Comparison of ENCODE assay signal across 25 cellular contexts in the genomic region with DNA sequence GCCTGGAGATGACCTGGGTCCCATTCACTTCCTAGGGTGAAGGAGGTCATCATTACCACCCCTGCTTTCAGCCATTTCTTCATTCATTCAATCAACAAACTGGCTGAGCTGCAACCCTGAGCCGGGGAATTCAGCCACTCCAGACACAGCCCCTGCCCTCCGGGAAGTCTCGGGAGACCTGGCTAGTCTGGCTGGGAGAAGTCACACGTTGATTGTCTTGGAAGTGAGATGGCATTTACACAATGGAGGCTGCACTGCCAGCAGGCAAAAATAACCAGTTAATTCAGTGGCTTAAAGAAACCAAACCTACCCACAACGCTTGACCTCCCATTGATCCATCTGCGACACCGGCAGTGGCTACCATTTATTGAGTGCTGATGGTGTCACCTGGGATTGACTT. TPM values are rescaled to one million over a fixed set of nuclear protein-coding genes. Genes with fewer than 3 reads are reported as not detected.
DNase-seq lines count a peak whose midpoint lies in the region; ATAC-seq, FAIRE-seq and TF ChIP-seq lines count a peak whose summit lies in the region.
"Had no signal": no experiment of that assay in that cellular context is flagged by ENCODE, and none has a peak within 500 bp of the region (broad histone marks: within the 10 kb centered on the region; RNA-seq: fewer than 3 reads in every experiment).

No MANE protein-coding gene starts in this region.

- FAIRE-seq in kidney (lab: Jason Lieb, UNC): no peak
- FAIRE-seq: colon, endometrium, islet of Langerhans, pancreas had no signal

- H3K27me3 ChIP-seq in HUES48 (ENCODE audit: control insufficient read depth, insufficient read depth, low read length): peaks cover 14% of the 10 kb centered on the region; the same call in 1 of the 2 replicates
- H3K27me3 ChIP-seq: pancreas had no signal

- intact Hi-C loops in kidney (cut with DNase I): no loop called here

- H3K4me1 ChIP-seq in HUES48 (ENCODE audit: control insufficient read depth, insufficient read depth, low read length) (peaks cover 18% of the 10 kb centered on the region), kidney (ENCODE audit: control insufficient read depth in 1 of 2, insufficient read depth in 1 of 2, low read depth in 1 of 2, low read length in 2 of 2) (peaks cover 8 to 11% of the 10 kb centered on the region in 2 donors)

- ATAC-seq in activated CD4-positive, CD25-positive, alpha-beta regulatory T cell treated with anti-CD3 and anti-CD28 coated beads, Interleukin-2, amount 50 U/mL, for 24 hours: no peak
- no peak for ATAC-seq in GM18861 (IDR thresholded peaks at IDR 0.05; ENCODE audit: unreplicated experiment)
- ATAC-seq: pancreas had no signal

- H3K27me3 Mint-ChIP-seq in chondrocyte (ENCODE audit: low read depth) (no peaks in the 10 kb centered on the region), progenitor cell of endocrine pancreas (peaks cover 20% of the 10 kb centered on the region)

- H3K27ac Mint-ChIP-seq in chondrocyte (ENCODE audit: unreplicated experiment) (peak overlapping the region; percentile 64), progenitor cell of endocrine pancreas (peak overlapping the region; percentile 26)
- H3K27ac Mint-ChIP-seq: activated naive CD4-positive, alpha-beta T cell treated with anti-CD3 and anti-CD28 coated beads, Interleukin-2, amount 10 ng/mL, durations not matched to agents 7 days and 5 days; stimulated activated naive CD8-positive, alpha-beta T cell treated with anti-CD3 and anti-CD28 coated beads, Interleukin-15, Interleukin-2, amounts not matched to agents 100 ng/mL and 50 ng/mL, for 24 hours had no signal

- H3K4me3 ChIP-seq in HUES48 (ENCODE audit: low read depth, low read length): no peak overlapping the region
- H3K4me3 ChIP-seq in kidney (ENCODE audit: low read length in 2 of 2): no peak overlapping the region
- H3K4me3 ChIP-seq: lung had no signal

- no peak for DNase-seq in chondrocyte (ENCODE audit: low spot score)
- DNase-seq in progenitor cell of endocrine pancreas (ENCODE audit: low spot score, unreplicated experiment): no peak
- DNase-seq in kidney: no peak
- no peak for DNase-seq in GM10266 (ENCODE audit: extremely low spot score)
- DNase-seq: activated CD4-positive, alpha-beta T cell treated with anti-CD3 and anti-CD28 coated beads, Interleukin-2, amount 50 U/mL, for 1 hour; activated naive CD4-positive, alpha-beta T cell treated with anti-CD3 and anti-CD28 coated beads, Interleukin-2, amount 10 ng/mL, durations not matched to agents 7 days and 5 days; CD4-positive, alpha-beta memory T cell; Karpas-422; NCI-H1048; NCI-H2029 treated with DMSO at 0.1 percent for 48 hours; NCI-H510A; pancreas; Right ventricle myocardium superior; stimulated activated CD4-positive, alpha-beta T cell treated with anti-CD3 and anti-CD28 coated beads, Interleukin-2, amount 100 ng/mL, for 24 hours; SW 1271 had no signal

- H3K36me3 Mint-ChIP-seq in chondrocyte (ENCODE audit: low read depth) (peaks cover 5% of the 10 kb centered on the region), progenitor cell of endocrine pancreas (ENCODE audit: insufficient read depth) (no peaks in the 10 kb centered on the region)
- H3K36me3 Mint-ChIP-seq: activated naive CD4-positive, alpha-beta T cell treated with anti-CD3 and anti-CD28 coated beads, Interleukin-2, amount 10 ng/mL, durations not matched to agents 7 days and 5 days had no signal

- no peaks in the 10 kb centered on the region for H3K36me3 ChIP-seq in HUES48 (ENCODE audit: control insufficient read depth, insufficient read depth, low read length)
- H3K36me3 ChIP-seq in kidney (ENCODE audit: control insufficient read depth in 1 of 2, insufficient read depth in 2 of 2, low read length in 2 of 2): no peaks in the 10 kb centered on the region
- H3K36me3 ChIP-seq: pancreas had no signal

- no peaks in the 10 kb centered on the region for H3K9me3 Mint-ChIP-seq in chondrocyte (ENCODE audit: low read depth)
- H3K9me3 Mint-ChIP-seq in progenitor cell of endocrine pancreas (ENCODE audit: low read depth): no peaks in the 10 kb centered on the region
- H3K9me3 Mint-ChIP-seq: activated naive CD4-positive, alpha-beta T cell treated with anti-CD3 and anti-CD28 coated beads, Interleukin-2, amount 10 ng/mL, durations not matched to agents 7 days and 5 days; stimulated activated naive CD8-positive, alpha-beta T cell treated with anti-CD3 and anti-CD28 coated beads, Interleukin-15, Interleukin-2, amounts not matched to agents 100 ng/mL and 50 ng/mL, for 24 hours had no signal

- H3K4me1 Mint-ChIP-seq in chondrocyte (ENCODE audit: low read depth) (peaks cover 68% of the 10 kb centered on the region), progenitor cell of endocrine pancreas (ENCODE audit: low read depth) (peaks cover 45% of the 10 kb centered on the region)

- TF ChIP-seq CTCF in 22Rv1 (IDR thresholded peaks at IDR 0.05) (0 out of 2 replicates have a peak, but pooled peaks have one; percentile 2), chondrocyte (IDR thresholded peaks at IDR 0.05) (no peak), progenitor cell of endocrine pancreas (IDR thresholded peaks at IDR 0.05; ENCODE audit: unreplicated experiment) (no peak), kidney (IDR thresholded peaks at IDR 0.05; ENCODE audit: borderline replicate concordance, extremely low read depth, insufficient read depth) (no peak), GM10266 (IDR thresholded peaks at IDR 0.05; ENCODE audit: control insufficient read depth, insufficient read depth, low read depth, missing control alignments) (no peak)

- H3K9me3 ChIP-seq in HUES48 (ENCODE audit: control insufficient read depth, insufficient read depth, low read length) (no peaks in the 10 kb centered on the region), kidney (ENCODE audit: control insufficient read depth in 1 of 2, low read length in 2 of 2) (no peaks in the 10 kb centered on the region)
- H3K9me3 ChIP-seq: pancreas had no signal

- H3K4me3 Mint-ChIP-seq in chondrocyte (ENCODE audit: unreplicated experiment) (no peak overlapping the region), progenitor cell of endocrine pancreas (ENCODE audit: low read depth) (no peak overlapping the region)
- H3K4me3 Mint-ChIP-seq: activated naive CD4-positive, alpha-beta T cell treated with anti-CD3 and anti-CD28 coated beads, Interleukin-2, amount 10 ng/mL, durations not matched to agents 7 days and 5 days had no signal

- H3K27ac ChIP-seq in 22Rv1 (peak overlapping the region; percentile 93), HUES48 (ENCODE audit: low read depth, low read length) (peak overlapping the region; percentile 98), kidney (ENCODE audit: low read depth in 2 of 2, low read length in 2 of 2) (no peak overlapping the region)
- H3K27ac ChIP-seq: GM23248 had no signal

- H3K9ac ChIP-seq in HUES48 (ENCODE audit: low read depth, low read length): no peak overlapping the region
- no peak overlapping the region for H3K9ac ChIP-seq in kidney (ENCODE audit: low read length in 2 of 2)
- H3K9ac ChIP-seq: GM23248 had no signal

RNA-seq across cellular contexts. Expression of a gene that starts 2.0 kb away (rescaled TPM):
- total RNA-seq in chondrocyte (151 to 298 TPM (median 163 TPM) in 3 replicates), progenitor cell of endocrine pancreas (9.1 and 9.2 TPM in 2 replicates), kidney (30.4 TPM)
- 12.9 TPM for polyA plus RNA-seq in kidney (ENCODE audit: insufficient read depth, low read depth, low replicate concordance)

Comparison
In these comparisons a context has a peak if more than half of its experiments do, and no peak if none do; other contexts are left out.
1. H3K27ac ChIP-seq: peak in 22Rv1 (single experiment) and HUES48 (single experiment); none in kidney (0 of 2).